Comparison of ENCODE assay signal across 18 cellular contexts in the genomic region with DNA sequence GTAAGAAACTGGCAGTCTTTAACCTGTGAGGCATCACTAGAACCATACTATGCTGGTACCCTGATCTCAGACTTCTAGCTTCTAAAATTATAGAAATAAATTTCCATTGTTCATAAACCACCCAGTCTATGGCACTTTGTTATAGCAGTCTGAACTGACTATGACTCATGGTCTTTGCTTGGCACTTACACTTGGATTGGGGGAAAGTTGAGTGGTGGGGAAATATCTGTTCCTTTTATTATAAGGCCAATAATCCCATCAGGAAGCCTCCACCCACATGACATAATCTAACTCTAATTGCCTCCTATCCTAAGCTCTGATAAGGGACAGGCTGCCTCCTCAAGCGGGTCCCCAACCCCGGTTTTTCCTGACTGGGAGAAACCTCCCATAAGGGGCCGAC.
"Had no signal": no experiment of that assay in that cellular context is flagged by ENCODE, and none has a peak within 500 bp of the region (broad histone marks: within the 10 kb centered on the region; RNA-seq: fewer than 3 reads in every experiment).

No MANE protein-coding gene starts in this region.

- H3K4me3 ChIP-seq: body of pancreas, ovary, stomach, testis had no signal

- H3K9me3 ChIP-seq: body of pancreas, ovary, stomach, testis had no signal

- H3K27me3 ChIP-seq: body of pancreas, ovary, stomach, testis had no signal

- DNase-seq: activated CD4-positive, alpha-beta T cell treated with anti-CD3 and anti-CD28 coated beads, Interleukin-2, amount 10 ng/mL, durations not matched to agents 7 days and 5 days; activated CD8-positive, alpha-beta T cell treated with anti-CD3 and anti-CD28 coated beads, Interleukin-2, amount 10 ng/mL, durations not matched to agents 7 days and 5 days; activated naive CD4-positive, alpha-beta T cell treated with Interleukin-2 at 50 U/mL for 16 hours; activated naive CD8-positive, alpha-beta T cell treated with anti-CD3 and anti-CD28 coated beads, Interleukin-2, amount 10 ng/mL, durations not matched to agents 7 days and 5 days; activated T-cell treated with anti-CD3 and anti-CD28 coated beads, Interleukin-2, amount 50 U/mL, for 24 hours; body of pancreas; caudate nucleus; effector memory CD8-positive, alpha-beta T cell; foreskin fibroblast; mesenchymal stem cell; natural killer cell; ovary; stimulated activated CD4-positive, alpha-beta T cell treated with anti-CD3 and anti-CD28 coated beads, Interleukin-4, amount 100 ng/mL, for 24 hours; stomach; testis had no signal

- ATAC-seq: activated CD4-positive, CD25-positive, alpha-beta regulatory T cell treated with anti-CD3 and anti-CD28 coated beads, Interleukin-2, amount 50 U/mL, for 24 hours; activated CD8-positive, alpha-beta T cell treated with anti-CD3 and anti-CD28 coated beads, Interleukin-2, amount 10 ng/mL, durations not matched to agents 7 days and 5 days; body of pancreas; effector memory CD8-positive, alpha-beta T cell; natural killer cell; sciatic nerve; stimulated activated effector memory CD8-positive, alpha-beta T cell treated with anti-CD3 and anti-CD28 coated beads, Interleukin-12 subunit alpha, Interleukin-12 subunit beta, amount 100 ng/mL, for 72 hours had no signal

- H3K4me1 ChIP-seq: body of pancreas, testis had no signal

- H3K27ac ChIP-seq: body of pancreas, ovary, testis had no signal

- H3K36me3 ChIP-seq: ovary, stomach had no signal
